Comparison of ENCODE assay signal across 11 cellular contexts in genomic region chr20:6575912-6576391, GRCh38.
DNase-seq lines count a peak whose midpoint lies in the region; ATAC-seq and TF ChIP-seq lines count a peak whose summit lies in the region.
"Had no signal": no experiment of that assay in that cellular context is flagged by ENCODE, and none has a peak within 500 bp of the region (broad histone marks: within the 10 kb centered on the region; RNA-seq: fewer than 3 reads in every experiment).

No MANE protein-coding gene starts in this region.

- H3K36me3 ChIP-seq in brain microvascular endothelial cell (replicated peaks) (no peaks in the 10 kb centered on the region), neural cell (ENCODE audit: insufficient read depth, low read length) (no peaks in the 10 kb centered on the region), tibial nerve (no peaks in the 10 kb centered on the region)
- H3K36me3 ChIP-seq: heart right ventricle had no signal

- in situ Hi-C loops in brain microvascular endothelial cell (cut with HindIII; ENCODE audit: low pct_ligation_motif_present, low sequenced_read_pairs): no loop called here

- H3K4me1 Mint-ChIP-seq in MCF 10A (ENCODE audit: insufficient read depth, unreplicated experiment): peaks cover 8% of the 10 kb centered on the region

- no peaks in the 10 kb centered on the region for H3K79me2 ChIP-seq in neural cell (replicated peaks; ENCODE audit: insufficient read depth, low read length)

- no peak overlapping the region for H3K4me3 ChIP-seq in brain microvascular endothelial cell (ENCODE audit: low read depth, low read length)
- H3K4me3 ChIP-seq in neural cell (ENCODE audit: low read length): no peak overlapping the region
- H3K4me3 ChIP-seq in tibial nerve: no peak overlapping the region
- H3K4me3 ChIP-seq: heart right ventricle had no signal

- DNase-seq in brain microvascular endothelial cell: peak; percentile 90
- no peak for DNase-seq in NCI-H345 treated with DMSO at 0.1 percent for 48 hours (lab: John Stamatoyannopoulos, UW; ENCODE audit: unreplicated experiment)
- no peak for DNase-seq in MCF 10A (ENCODE audit: unreplicated experiment)
- DNase-seq in tibial nerve (ENCODE audit: low spot score in 2 of 2): no peak
- DNase-seq: heart right ventricle; NCI-H510A treated with DMSO at 0.1 percent for 48 hours; stimulated activated naive CD4-positive, alpha-beta T cell had no signal

- intact Hi-C loops in MCF 10A (cut with micrococcal nuclease): no loop called here

- H3K4me1 ChIP-seq in tibial nerve: peaks cover 0 to 12% (median 0%) of the 10 kb centered on the region in 4 donors

- no peaks in the 10 kb centered on the region for H3F3A ChIP-seq in neural cell (ENCODE audit: insufficient read depth, low read length, poor library complexity, severe bottlenecking)

- H3K4me3 Mint-ChIP-seq in MCF 10A (ENCODE audit: unreplicated experiment): no peak overlapping the region

- 35 to 36% methylated on average over 7 of the region's 7 CpGs for WGBS in tibial nerve, 2 donors

- no peaks in the 10 kb centered on the region for H4K20me1 ChIP-seq in neural cell (ENCODE audit: insufficient read depth)

- H2AFZ ChIP-seq in neural cell (ENCODE audit: low read depth, low read length): no peak overlapping the region

- no peaks in the 10 kb centered on the region for H3K27me3 Mint-ChIP-seq in MCF 10A (ENCODE audit: insufficient read depth, unreplicated experiment)

- TF ChIP-seq RAD21 in neural cell (conservative IDR thresholded peaks at IDR 0.05): no peak

- H3K9me3 Mint-ChIP-seq in MCF 10A (ENCODE audit: unreplicated experiment): no peaks in the 10 kb centered on the region

- ATAC-seq in GM18909 (IDR thresholded peaks at IDR 0.05; ENCODE audit: poor library complexity, unreplicated experiment) (peak; percentile 69), HG03460 (IDR thresholded peaks at IDR 0.05; ENCODE audit: unreplicated experiment) (peak; percentile 85), GM19467 (IDR thresholded peaks at IDR 0.05; ENCODE audit: unreplicated experiment) (no peak)

- TF ChIP-seq POLR2A in tibial nerve (IDR thresholded peaks at IDR 0.05): no peak

- BruUV-seq in MCF 10A (replicated peaks; lab: Mats Ljungman, UMichigan): no TSS peak

- POLR2A ChIA-PET in MCF 10A (lab: Yijun Ruan, JAX): interaction anchor here (1.0 to 2.0 kb wide), 3 partner anchors 9 to 110 kb away, joined by 3 to 14 read pairs (median 4); no protein-coding TSS in a partner anchor

- TF ChIP-seq CTCF in brain microvascular endothelial cell (IDR thresholded peaks at IDR 0.05; ENCODE audit: low read depth, low read length, missing control alignments) (no peak), neural cell (IDR thresholded peaks at IDR 0.05; ENCODE audit: poor library complexity, severe bottlenecking) (no peak), MCF 10A (IDR thresholded peaks at IDR 0.05; ENCODE audit: unreplicated experiment) (no peak), tibial nerve (IDR thresholded peaks at IDR 0.05) (no peak)

- no peaks in the 10 kb centered on the region for H3K9me2 ChIP-seq in neural cell (ENCODE audit: insufficient read depth, low read length)

- H3K27ac ChIP-seq in brain microvascular endothelial cell: peak overlapping the region; percentile 82
- H3K27ac ChIP-seq in neural cell (ENCODE audit: low read length): no peak overlapping the region
- H3K27ac ChIP-seq in tibial nerve: no peak overlapping the region
- H3K27ac ChIP-seq: heart right ventricle had no signal

- CTCF ChIA-PET in MCF 10A (lab: Yijun Ruan, JAX): interaction anchor here (0.5 to 2.0 kb wide), 6 partner anchors 7 to 800 kb away, joined by 3 to 12 read pairs (median 4); no protein-coding TSS in a partner anchor

- H3K27ac Mint-ChIP-seq in MCF 10A (ENCODE audit: low read depth, unreplicated experiment): no peak overlapping the region

- H3K27me3 ChIP-seq in brain microvascular endothelial cell (replicated peaks): no peaks in the 10 kb centered on the region
- H3K27me3 ChIP-seq in neural cell (ENCODE audit: insufficient read depth, low read depth, low read length): no peaks in the 10 kb centered on the region
- no peaks in the 10 kb centered on the region for H3K27me3 ChIP-seq in tibial nerve

- H3K36me3 Mint-ChIP-seq in MCF 10A (ENCODE audit: insufficient read depth, unreplicated experiment): no peaks in the 10 kb centered on the region

- no peak overlapping the region for H3K9ac ChIP-seq in neural cell (ENCODE audit: low read length)

- TF ChIP-seq EP300 in neural cell (conservative IDR thresholded peaks at IDR 0.05; ENCODE audit: poor library complexity, severe bottlenecking): no peak
- no peak for TF ChIP-seq EP300 in tibial nerve (IDR thresholded peaks at IDR 0.05)

- no peak overlapping the region for H3K4me2 ChIP-seq in neural cell (ENCODE audit: low read length)

- no peaks in the 10 kb centered on the region for H3K9me3 ChIP-seq in neural cell (ENCODE audit: low read length)
- H3K9me3 ChIP-seq in tibial nerve: no peaks in the 10 kb centered on the region
- H3K9me3 ChIP-seq: heart right ventricle had no signal

TF ChIP-seq in neural cell, 6 proteins besides CTCF, POLR2A, EP300 and RAD21:
- TF ChIP-seq POLR2AphosphoS5 (IDR thresholded peaks at IDR 0.05) (peak; percentile 12), REST (IDR thresholded peaks at IDR 0.05; ENCODE audit: borderline replicate concordance) (no peak)
